ENCODE assay signal across 1 cellular context in genomic region chr12:58026892-58027891, GRCh38.
TF ChIP-seq lines count a peak whose summit lies in the region.

No MANE protein-coding gene starts in this region.

TF ChIP-seq in HepG2, 621 proteins besides CTCF, POLR2A, EP300 and RAD21 (continued from another document):
- TF ChIP-seq AFF4 (CRISPR knock-in tag; IDR thresholded peaks at IDR 0.05) (no peak), DPF2 (CRISPR knock-in tag; IDR thresholded peaks at IDR 0.05; ENCODE audit: borderline replicate concordance, low read depth) (no peak), ZBTB7A (CRISPR knock-in tag; IDR thresholded peaks at IDR 0.05) (no peak), PAXIP1 (CRISPR knock-in tag; conservative IDR thresholded peaks at IDR 0.05) (no peak), ZFP36 (IDR thresholded peaks at IDR 0.05; ENCODE audit: borderline replicate concordance, low read depth, low read length, partially characterized antibody) (no peak), HMGXB3 (CRISPR knock-in tag; IDR thresholded peaks at IDR 0.05; ENCODE audit: borderline replicate concordance) (no peak), CREB3 (CRISPR knock-in tag; IDR thresholded peaks at IDR 0.05) (no peak), KDM2A (CRISPR knock-in tag; IDR thresholded peaks at IDR 0.05; ENCODE audit: borderline replicate concordance, low read depth) (no peak)
- TF ChIP-seq, protein P1, sequence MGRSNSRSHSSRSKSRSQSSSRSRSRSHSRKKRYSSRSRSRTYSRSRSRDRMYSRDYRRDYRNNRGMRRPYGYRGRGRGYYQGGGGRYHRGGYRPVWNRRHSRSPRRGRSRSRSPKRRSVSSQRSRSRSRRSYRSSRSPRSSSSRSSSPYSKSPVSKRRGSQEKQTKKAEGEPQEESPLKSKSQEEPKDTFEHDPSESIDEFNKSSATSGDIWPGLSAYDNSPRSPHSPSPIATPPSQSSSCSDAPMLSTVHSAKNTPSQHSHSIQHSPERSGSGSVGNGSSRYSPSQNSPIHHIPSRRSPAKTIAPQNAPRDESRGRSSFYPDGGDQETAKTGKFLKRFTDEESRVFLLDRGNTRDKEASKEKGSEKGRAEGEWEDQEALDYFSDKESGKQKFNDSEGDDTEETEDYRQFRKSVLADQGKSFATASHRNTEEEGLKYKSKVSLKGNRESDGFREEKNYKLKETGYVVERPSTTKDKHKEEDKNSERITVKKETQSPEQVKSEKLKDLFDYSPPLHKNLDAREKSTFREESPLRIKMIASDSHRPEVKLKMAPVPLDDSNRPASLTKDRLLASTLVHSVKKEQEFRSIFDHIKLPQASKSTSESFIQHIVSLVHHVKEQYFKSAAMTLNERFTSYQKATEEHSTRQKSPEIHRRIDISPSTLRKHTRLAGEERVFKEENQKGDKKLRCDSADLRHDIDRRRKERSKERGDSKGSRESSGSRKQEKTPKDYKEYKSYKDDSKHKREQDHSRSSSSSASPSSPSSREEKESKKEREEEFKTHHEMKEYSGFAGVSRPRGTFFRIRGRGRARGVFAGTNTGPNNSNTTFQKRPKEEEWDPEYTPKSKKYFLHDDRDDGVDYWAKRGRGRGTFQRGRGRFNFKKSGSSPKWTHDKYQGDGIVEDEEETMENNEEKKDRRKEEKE (IDR thresholded peaks at IDR 0.05): no peak
